Comparison of ENCODE assay signal across 1 cellular context in genomic region chr5:124628721-124629596, GRCh38.
A peak's percentile ranks its signal among the peaks of the same experiment; 100 is the strongest.
TF ChIP-seq lines count a peak whose summit lies in the region.

No MANE protein-coding gene starts in this region.

TF ChIP-seq in HEK293, 187 proteins besides CTCF, POLR2A, EP300 and RAD21 (continued from another document and continues in another):
- TF ChIP-seq ZNF16 (tag by site-specific recombination; IDR thresholded peaks at IDR 0.05; ENCODE audit: low read depth): peak; percentile 99
- TF ChIP-seq ZNF404 (tag by site-specific recombination; IDR thresholded peaks at IDR 0.05): no peak
- TF ChIP-seq, protein P1, sequence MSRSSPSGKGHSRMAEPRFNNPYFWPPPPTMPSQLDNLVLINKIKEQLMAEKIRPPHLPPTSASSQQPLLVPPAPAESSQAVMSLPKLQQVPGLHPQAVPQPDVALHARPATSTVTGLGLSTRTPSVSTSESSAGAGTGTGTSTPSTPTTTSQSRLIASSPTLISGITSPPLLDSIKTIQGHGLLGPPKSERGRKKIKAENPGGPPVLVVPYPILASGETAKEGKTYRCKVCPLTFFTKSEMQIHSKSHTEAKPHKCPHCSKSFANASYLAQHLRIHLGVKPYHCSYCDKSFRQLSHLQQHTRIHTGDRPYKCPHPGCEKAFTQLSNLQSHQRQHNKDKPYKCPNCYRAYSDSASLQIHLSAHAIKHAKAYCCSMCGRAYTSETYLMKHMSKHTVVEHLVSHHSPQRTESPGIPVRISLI (tag by site-specific recombination; IDR thresholded peaks at IDR 0.05): no peak
- TF ChIP-seq ZNF660 (tag by site-specific recombination; IDR thresholded peaks at IDR 0.05): peak; percentile 97
- peak; percentile 73; the same call in 1 of the 2 replicates for TF ChIP-seq ZNF76 (tag by site-specific recombination; IDR thresholded peaks at IDR 0.05; ENCODE audit: borderline replicate concordance, low read depth)
- TF ChIP-seq ZNF670 (tag by site-specific recombination; IDR thresholded peaks at IDR 0.05; ENCODE audit: low read depth): no peak
- TF ChIP-seq, protein P2, sequence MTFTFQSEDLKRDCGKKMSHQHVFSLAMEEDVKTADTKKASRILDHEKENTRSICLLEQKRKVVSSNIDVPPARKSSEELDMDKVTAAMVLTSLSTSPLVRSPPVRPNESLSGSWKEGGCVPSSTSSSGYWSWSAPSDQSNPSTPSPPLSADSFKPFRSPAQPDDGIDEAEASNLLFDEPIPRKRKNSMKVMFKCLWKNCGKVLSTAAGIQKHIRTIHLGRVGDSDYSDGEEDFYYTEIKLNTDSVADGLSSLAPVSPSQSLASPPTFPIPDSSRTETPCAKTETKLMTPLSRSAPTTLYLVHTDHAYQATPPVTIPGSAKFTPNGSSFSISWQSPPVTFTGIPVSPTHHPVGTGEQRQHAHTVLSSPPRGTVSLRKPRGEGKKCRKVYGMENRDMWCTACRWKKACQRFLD (tag by site-specific recombination; IDR thresholded peaks at IDR 0.05): no peak
- TF ChIP-seq, protein P3, sequence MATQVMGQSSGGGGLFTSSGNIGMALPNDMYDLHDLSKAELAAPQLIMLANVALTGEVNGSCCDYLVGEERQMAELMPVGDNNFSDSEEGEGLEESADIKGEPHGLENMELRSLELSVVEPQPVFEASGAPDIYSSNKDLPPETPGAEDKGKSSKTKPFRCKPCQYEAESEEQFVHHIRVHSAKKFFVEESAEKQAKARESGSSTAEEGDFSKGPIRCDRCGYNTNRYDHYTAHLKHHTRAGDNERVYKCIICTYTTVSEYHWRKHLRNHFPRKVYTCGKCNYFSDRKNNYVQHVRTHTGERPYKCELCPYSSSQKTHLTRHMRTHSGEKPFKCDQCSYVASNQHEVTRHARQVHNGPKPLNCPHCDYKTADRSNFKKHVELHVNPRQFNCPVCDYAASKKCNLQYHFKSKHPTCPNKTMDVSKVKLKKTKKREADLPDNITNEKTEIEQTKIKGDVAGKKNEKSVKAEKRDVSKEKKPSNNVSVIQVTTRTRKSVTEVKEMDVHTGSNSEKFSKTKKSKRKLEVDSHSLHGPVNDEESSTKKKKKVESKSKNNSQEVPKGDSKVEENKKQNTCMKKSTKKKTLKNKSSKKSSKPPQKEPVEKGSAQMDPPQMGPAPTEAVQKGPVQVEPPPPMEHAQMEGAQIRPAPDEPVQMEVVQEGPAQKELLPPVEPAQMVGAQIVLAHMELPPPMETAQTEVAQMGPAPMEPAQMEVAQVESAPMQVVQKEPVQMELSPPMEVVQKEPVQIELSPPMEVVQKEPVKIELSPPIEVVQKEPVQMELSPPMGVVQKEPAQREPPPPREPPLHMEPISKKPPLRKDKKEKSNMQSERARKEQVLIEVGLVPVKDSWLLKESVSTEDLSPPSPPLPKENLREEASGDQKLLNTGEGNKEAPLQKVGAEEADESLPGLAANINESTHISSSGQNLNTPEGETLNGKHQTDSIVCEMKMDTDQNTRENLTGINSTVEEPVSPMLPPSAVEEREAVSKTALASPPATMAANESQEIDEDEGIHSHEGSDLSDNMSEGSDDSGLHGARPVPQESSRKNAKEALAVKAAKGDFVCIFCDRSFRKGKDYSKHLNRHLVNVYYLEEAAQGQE (tag by site-specific recombination; IDR thresholded peaks at IDR 0.05): no peak
- TF ChIP-seq ZNF114 (tag by site-specific recombination; IDR thresholded peaks at IDR 0.05): no peak
- no peak; the same call in 1 of the 2 replicates for TF ChIP-seq ZNF391 (tag by site-specific recombination; IDR thresholded peaks at IDR 0.05; ENCODE audit: borderline replicate concordance, low read depth)
- TF ChIP-seq ZFP3 (tag by site-specific recombination; IDR thresholded peaks at IDR 0.05; ENCODE audit: low read depth): no peak
- TF ChIP-seq ZSCAN16 (tag by site-specific recombination; IDR thresholded peaks at IDR 0.05): no peak
- no peak for TF ChIP-seq ZNF837 (tag by site-specific recombination; IDR thresholded peaks at IDR 0.05)
- TF ChIP-seq GLI4 (tag by site-specific recombination; IDR thresholded peaks at IDR 0.05): no peak
- TF ChIP-seq PRDM1 (tag by site-specific recombination; IDR thresholded peaks at IDR 0.05): no peak
- peak; percentile 94 for TF ChIP-seq ZXDB (tag by site-specific recombination; IDR thresholded peaks at IDR 0.05)
- TF ChIP-seq KLF17 (tag by site-specific recombination; IDR thresholded peaks at IDR 0.05): peak; percentile 73
- peak; percentile 96 for TF ChIP-seq GLIS1 (tag by site-specific recombination; IDR thresholded peaks at IDR 0.05)
- no peak for TF ChIP-seq REPIN1 (tag by site-specific recombination; IDR thresholded peaks at IDR 0.05; ENCODE audit: low read depth)
- TF ChIP-seq ZNF610 (tag by site-specific recombination; IDR thresholded peaks at IDR 0.05; ENCODE audit: borderline replicate concordance): no peak
- no peak for TF ChIP-seq ZNF658 (tag by site-specific recombination; IDR thresholded peaks at IDR 0.05)
- TF ChIP-seq ZNF514 (tag by site-specific recombination; IDR thresholded peaks at IDR 0.05): no peak
- TF ChIP-seq WT1 (tag by site-specific recombination; IDR thresholded peaks at IDR 0.05): peak; percentile 84
- TF ChIP-seq ZNF48 (tag by site-specific recombination; IDR thresholded peaks at IDR 0.05): no peak
- peak; percentile 76 for TF ChIP-seq ZFP69B (tag by site-specific recombination; IDR thresholded peaks at IDR 0.05)
- no peak for TF ChIP-seq ZNF654 (tag by site-specific recombination; IDR thresholded peaks at IDR 0.05; ENCODE audit: low read depth)
- no peak for TF ChIP-seq ELK4 (IDR thresholded peaks at IDR 0.05; ENCODE audit: borderline replicate concordance, low read depth, low read length)
- TF ChIP-seq ZNF37A (tag by site-specific recombination; IDR thresholded peaks at IDR 0.05): no peak
- TF ChIP-seq ZNF169 (tag by site-specific recombination; IDR thresholded peaks at IDR 0.05): no peak
- no peak for TF ChIP-seq ZBTB7A (tag by site-specific recombination; IDR thresholded peaks at IDR 0.05; ENCODE audit: low read depth)
- no peak for TF ChIP-seq ZNF311 (tag by site-specific recombination; IDR thresholded peaks at IDR 0.05; ENCODE audit: borderline replicate concordance)
- no peak for TF ChIP-seq ZNF529 (tag by site-specific recombination; IDR thresholded peaks at IDR 0.05; ENCODE audit: insufficient replicate concordance)
- peak; percentile 50; the same call in 1 of the 2 replicates for TF ChIP-seq KLF7 (tag by site-specific recombination; IDR thresholded peaks at IDR 0.05; ENCODE audit: borderline replicate concordance)
- no peak for TF ChIP-seq ZNF707 (tag by site-specific recombination; IDR thresholded peaks at IDR 0.05)
- TF ChIP-seq ZBTB20 (tag by site-specific recombination; IDR thresholded peaks at IDR 0.05): peak; percentile 49; the same call in 1 of the 2 replicates
- no peak for TF ChIP-seq ZNF777 (tag by site-specific recombination; IDR thresholded peaks at IDR 0.05; ENCODE audit: borderline replicate concordance)
- no peak for TF ChIP-seq ZNF133 (tag by site-specific recombination; IDR thresholded peaks at IDR 0.05)
- no peak for TF ChIP-seq ZNF664 (tag by site-specific recombination; IDR thresholded peaks at IDR 0.05)
- no peak for TF ChIP-seq ZNF132 (tag by site-specific recombination; IDR thresholded peaks at IDR 0.05; ENCODE audit: borderline replicate concordance)
- no peak for TF ChIP-seq ZNF768 (tag by site-specific recombination; IDR thresholded peaks at IDR 0.05)
- TF ChIP-seq ZNF335 (tag by site-specific recombination; conservative IDR thresholded peaks at IDR 0.05): peak; percentile 62
- TF ChIP-seq ZNF341 (tag by site-specific recombination; IDR thresholded peaks at IDR 0.05; ENCODE audit: low read depth): 0 out of 2 replicates have a peak, but pooled peaks have one; percentile 31
- no peak for TF ChIP-seq ZNF621 (tag by site-specific recombination; IDR thresholded peaks at IDR 0.05)
- TF ChIP-seq ZNF521 (tag by site-specific recombination; IDR thresholded peaks at IDR 0.05): no peak
- TF ChIP-seq ZNF221 (tag by site-specific recombination; IDR thresholded peaks at IDR 0.05; ENCODE audit: borderline replicate concordance): no peak
- TF ChIP-seq HOXD13 (CRISPR knock-in tag; IDR thresholded peaks at IDR 0.05; ENCODE audit: borderline replicate concordance): peak; percentile 89; the same call in 1 of the 2 replicates
- TF ChIP-seq ZNF571 (tag by site-specific recombination; IDR thresholded peaks at IDR 0.05): no peak
- TF ChIP-seq FEZF1 (tag by site-specific recombination; IDR thresholded peaks at IDR 0.05): peak; percentile 79
- no peak for TF ChIP-seq ZNF174 (tag by site-specific recombination; IDR thresholded peaks at IDR 0.05)
- peak; percentile 84 for TF ChIP-seq SCRT2 (tag by site-specific recombination; IDR thresholded peaks at IDR 0.05)
- no peak for TF ChIP-seq ZNF626 (tag by site-specific recombination; IDR thresholded peaks at IDR 0.05)
- TF ChIP-seq, protein P4, sequence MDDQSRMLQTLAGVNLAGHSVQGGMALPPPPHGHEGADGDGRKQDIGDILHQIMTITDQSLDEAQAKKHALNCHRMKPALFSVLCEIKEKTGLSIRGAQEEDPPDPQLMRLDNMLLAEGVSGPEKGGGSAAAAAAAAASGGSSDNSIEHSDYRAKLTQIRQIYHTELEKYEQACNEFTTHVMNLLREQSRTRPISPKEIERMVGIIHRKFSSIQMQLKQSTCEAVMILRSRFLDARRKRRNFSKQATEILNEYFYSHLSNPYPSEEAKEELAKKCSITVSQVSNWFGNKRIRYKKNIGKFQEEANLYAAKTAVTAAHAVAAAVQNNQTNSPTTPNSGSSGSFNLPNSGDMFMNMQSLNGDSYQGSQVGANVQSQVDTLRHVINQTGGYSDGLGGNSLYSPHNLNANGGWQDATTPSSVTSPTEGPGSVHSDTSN (CRISPR knock-in tag; IDR thresholded peaks at IDR 0.05): no peak
- TF ChIP-seq, protein P5, sequence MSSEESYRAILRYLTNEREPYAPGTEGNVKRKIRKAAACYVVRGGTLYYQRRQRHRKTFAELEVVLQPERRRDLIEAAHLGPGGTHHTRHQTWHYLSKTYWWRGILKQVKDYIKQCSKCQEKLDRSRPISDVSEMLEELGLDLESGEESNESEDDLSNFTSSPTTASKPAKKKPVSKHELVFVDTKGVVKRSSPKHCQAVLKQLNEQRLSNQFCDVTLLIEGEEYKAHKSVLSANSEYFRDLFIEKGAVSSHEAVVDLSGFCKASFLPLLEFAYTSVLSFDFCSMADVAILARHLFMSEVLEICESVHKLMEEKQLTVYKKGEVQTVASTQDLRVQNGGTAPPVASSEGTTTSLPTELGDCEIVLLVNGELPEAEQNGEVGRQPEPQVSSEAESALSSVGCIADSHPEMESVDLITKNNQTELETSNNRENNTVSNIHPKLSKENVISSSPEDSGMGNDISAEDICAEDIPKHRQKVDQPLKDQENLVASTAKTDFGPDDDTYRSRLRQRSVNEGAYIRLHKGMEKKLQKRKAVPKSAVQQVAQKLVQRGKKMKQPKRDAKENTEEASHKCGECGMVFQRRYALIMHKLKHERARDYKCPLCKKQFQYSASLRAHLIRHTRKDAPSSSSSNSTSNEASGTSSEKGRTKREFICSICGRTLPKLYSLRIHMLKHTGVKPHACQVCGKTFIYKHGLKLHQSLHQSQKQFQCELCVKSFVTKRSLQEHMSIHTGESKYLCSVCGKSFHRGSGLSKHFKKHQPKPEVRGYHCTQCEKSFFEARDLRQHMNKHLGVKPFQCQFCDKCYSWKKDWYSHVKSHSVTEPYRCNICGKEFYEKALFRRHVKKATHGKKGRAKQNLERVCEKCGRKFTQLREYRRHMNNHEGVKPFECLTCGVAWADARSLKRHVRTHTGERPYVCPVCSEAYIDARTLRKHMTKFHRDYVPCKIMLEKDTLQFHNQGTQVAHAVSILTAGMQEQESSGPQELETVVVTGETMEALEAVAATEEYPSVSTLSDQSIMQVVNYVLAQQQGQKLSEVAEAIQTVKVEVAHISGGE (tag by site-specific recombination; conservative IDR thresholded peaks at IDR 0.05; ENCODE audit: low read depth): no peak
- 0 out of 2 replicates have a peak, but pooled peaks have one; percentile 38 for TF ChIP-seq ZNF184 (tag by site-specific recombination; IDR thresholded peaks at IDR 0.05)
- no peak for TF ChIP-seq ZNF473 (tag by site-specific recombination; IDR thresholded peaks at IDR 0.05)
- TF ChIP-seq ZNF792 (tag by site-specific recombination; IDR thresholded peaks at IDR 0.05): no peak
- TF ChIP-seq SCRT1 (tag by site-specific recombination; IDR thresholded peaks at IDR 0.05; ENCODE audit: borderline replicate concordance): peak; percentile 50; the same call in 1 of the 2 replicates
- TF ChIP-seq ZNF433 (tag by site-specific recombination; IDR thresholded peaks at IDR 0.05; ENCODE audit: low read depth): no peak
- TF ChIP-seq ZNF776 (tag by site-specific recombination; IDR thresholded peaks at IDR 0.05; ENCODE audit: borderline replicate concordance): no peak
- no peak for TF ChIP-seq ZNF155 (tag by site-specific recombination; IDR thresholded peaks at IDR 0.05)
- peak; percentile 95 for TF ChIP-seq ZBTB8A (tag by site-specific recombination; IDR thresholded peaks at IDR 0.05)
- TF ChIP-seq ZNF366 (tag by site-specific recombination; conservative IDR thresholded peaks at IDR 0.05): peak; percentile 94
- TF ChIP-seq SP7 (tag by site-specific recombination; IDR thresholded peaks at IDR 0.05): peak; percentile 96
